Comparison of ENCODE assay signal across 1 cellular context in the genomic region with DNA sequence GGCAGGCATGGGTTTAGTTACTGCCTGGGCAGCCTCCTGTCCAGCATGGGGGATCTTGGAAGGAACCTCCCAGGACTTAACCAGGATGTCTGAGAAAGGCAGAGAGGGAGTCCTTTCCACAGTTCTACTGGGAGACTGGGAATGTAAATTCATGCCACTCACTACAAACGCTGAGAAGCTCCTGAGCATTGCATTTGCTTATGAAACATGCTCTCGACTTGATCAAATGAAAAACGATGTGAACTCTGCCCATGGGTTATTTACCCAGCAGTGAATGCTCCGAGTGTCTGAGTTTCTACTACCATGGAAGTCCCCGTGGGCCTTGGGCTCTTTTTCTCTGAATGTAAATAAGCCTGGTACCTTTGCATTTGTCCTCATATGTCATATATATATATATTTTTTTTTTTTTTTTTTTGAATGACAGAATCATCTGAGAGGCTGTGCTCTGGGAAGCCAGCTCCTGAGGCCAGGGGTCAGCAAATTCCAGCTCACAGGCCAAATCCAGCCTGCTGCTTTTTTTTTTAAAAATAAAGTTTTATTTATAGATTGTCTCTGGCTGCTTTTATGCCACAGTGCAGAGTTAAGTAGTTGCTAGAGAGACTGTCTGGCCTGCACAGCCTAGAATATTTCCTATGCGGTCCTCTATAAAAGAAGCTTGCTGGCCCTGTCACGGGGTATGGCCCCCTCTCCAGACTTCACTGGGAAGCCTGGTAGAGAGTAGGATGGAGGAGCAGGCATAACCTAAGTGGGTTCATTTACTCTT.
TF ChIP-seq lines count a peak whose summit lies in the region.

No MANE protein-coding gene starts in this region.

TF ChIP-seq in HepG2, 621 proteins besides CTCF, POLR2A, EP300 and RAD21 (continued from another document and continues in another):
- TF ChIP-seq ELK4 (CRISPR knock-in tag; IDR thresholded peaks at IDR 0.05; ENCODE audit: borderline replicate concordance), result no peak
- no peak for TF ChIP-seq SNAPC2 (CRISPR knock-in tag; IDR thresholded peaks at IDR 0.05)
- TF ChIP-seq ZNF780A (CRISPR knock-in tag; IDR thresholded peaks at IDR 0.05), result no peak
- TF ChIP-seq HOXD1 (CRISPR knock-in tag; IDR thresholded peaks at IDR 0.05), result no peak
- TF ChIP-seq NR2F6 (IDR thresholded peaks at IDR 0.05), result peak; percentile 15; the same call in 1 of the 2 replicates
- 0 out of 2 replicates have a peak, but pooled peaks have one; percentile 8 for TF ChIP-seq NR2F6 (CRISPR knock-in tag; IDR thresholded peaks at IDR 0.05)
- peak; percentile 73 for TF ChIP-seq RXRB (CRISPR knock-in tag; IDR thresholded peaks at IDR 0.05; ENCODE audit: borderline replicate concordance)
- TF ChIP-seq ZNF644 (CRISPR knock-in tag; IDR thresholded peaks at IDR 0.05; ENCODE audit: low read depth), result peak; percentile 77; the same call in 1 of the 2 replicates
- TF ChIP-seq, protein P1, sequence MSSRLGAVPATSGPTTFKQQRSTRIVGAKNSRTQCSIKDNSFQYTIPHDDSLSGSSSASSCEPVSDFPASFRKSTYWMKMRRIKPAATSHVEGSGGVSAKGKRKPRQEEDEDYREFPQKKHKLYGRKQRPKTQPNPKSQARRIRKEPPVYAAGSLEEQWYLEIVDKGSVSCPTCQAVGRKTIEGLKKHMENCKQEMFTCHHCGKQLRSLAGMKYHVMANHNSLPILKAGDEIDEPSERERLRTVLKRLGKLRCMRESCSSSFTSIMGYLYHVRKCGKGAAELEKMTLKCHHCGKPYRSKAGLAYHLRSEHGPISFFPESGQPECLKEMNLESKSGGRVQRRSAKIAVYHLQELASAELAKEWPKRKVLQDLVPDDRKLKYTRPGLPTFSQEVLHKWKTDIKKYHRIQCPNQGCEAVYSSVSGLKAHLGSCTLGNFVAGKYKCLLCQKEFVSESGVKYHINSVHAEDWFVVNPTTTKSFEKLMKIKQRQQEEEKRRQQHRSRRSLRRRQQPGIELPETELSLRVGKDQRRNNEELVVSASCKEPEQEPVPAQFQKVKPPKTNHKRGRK (CRISPR knock-in tag; IDR thresholded peaks at IDR 0.05), result no peak
- TF ChIP-seq, protein P2, sequence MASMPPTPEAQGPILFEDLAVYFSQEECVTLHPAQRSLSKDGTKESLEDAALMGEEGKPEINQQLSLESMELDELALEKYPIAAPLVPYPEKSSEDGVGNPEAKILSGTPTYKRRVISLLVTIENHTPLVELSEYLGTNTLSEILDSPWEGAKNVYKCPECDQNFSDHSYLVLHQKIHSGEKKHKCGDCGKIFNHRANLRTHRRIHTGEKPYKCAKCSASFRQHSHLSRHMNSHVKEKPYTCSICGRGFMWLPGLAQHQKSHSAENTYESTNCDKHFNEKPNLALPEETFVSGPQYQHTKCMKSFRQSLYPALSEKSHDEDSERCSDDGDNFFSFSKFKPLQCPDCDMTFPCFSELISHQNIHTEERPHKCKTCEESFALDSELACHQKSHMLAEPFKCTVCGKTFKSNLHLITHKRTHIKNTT (CRISPR knock-in tag; IDR thresholded peaks at IDR 0.05), result no peak
- TF ChIP-seq ISL2 (CRISPR knock-in tag; IDR thresholded peaks at IDR 0.05), result peak; percentile 72; the same call in 1 of the 2 replicates
- TF ChIP-seq, protein P3, sequence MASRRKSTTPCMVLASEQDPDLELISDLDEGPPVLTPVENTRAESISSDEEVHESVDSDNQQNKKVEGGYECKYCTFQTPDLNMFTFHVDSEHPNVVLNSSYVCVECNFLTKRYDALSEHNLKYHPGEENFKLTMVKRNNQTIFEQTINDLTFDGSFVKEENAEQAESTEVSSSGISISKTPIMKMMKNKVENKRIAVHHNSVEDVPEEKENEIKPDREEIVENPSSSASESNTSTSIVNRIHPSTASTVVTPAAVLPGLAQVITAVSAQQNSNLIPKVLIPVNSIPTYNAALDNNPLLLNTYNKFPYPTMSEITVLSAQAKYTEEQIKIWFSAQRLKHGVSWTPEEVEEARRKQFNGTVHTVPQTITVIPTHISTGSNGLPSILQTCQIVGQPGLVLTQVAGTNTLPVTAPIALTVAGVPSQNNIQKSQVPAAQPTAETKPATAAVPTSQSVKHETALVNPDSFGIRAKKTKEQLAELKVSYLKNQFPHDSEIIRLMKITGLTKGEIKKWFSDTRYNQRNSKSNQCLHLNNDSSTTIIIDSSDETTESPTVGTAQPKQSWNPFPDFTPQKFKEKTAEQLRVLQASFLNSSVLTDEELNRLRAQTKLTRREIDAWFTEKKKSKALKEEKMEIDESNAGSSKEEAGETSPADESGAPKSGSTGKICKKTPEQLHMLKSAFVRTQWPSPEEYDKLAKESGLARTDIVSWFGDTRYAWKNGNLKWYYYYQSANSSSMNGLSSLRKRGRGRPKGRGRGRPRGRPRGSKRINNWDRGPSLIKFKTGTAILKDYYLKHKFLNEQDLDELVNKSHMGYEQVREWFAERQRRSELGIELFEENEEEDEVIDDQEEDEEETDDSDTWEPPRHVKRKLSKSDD (CRISPR knock-in tag; IDR thresholded peaks at IDR 0.05; ENCODE audit: low read depth), result no peak
- no peak for TF ChIP-seq SIX4 (CRISPR knock-in tag; IDR thresholded peaks at IDR 0.05)
- TF ChIP-seq PHF21A (CRISPR knock-in tag; IDR thresholded peaks at IDR 0.05), result no peak
- no peak for TF ChIP-seq MBNL3 (CRISPR knock-in tag; conservative IDR thresholded peaks at IDR 0.05)
- no peak for TF ChIP-seq ZNF318 (CRISPR knock-in tag; IDR thresholded peaks at IDR 0.05)
- peak; percentile 43 for TF ChIP-seq ASH2L (IDR thresholded peaks at IDR 0.05; ENCODE audit: insufficient read length, low read depth, low read length)
- TF ChIP-seq THAP9 (CRISPR knock-in tag; IDR thresholded peaks at IDR 0.05; ENCODE audit: borderline replicate concordance), result no peak
- TF ChIP-seq, protein P4, sequence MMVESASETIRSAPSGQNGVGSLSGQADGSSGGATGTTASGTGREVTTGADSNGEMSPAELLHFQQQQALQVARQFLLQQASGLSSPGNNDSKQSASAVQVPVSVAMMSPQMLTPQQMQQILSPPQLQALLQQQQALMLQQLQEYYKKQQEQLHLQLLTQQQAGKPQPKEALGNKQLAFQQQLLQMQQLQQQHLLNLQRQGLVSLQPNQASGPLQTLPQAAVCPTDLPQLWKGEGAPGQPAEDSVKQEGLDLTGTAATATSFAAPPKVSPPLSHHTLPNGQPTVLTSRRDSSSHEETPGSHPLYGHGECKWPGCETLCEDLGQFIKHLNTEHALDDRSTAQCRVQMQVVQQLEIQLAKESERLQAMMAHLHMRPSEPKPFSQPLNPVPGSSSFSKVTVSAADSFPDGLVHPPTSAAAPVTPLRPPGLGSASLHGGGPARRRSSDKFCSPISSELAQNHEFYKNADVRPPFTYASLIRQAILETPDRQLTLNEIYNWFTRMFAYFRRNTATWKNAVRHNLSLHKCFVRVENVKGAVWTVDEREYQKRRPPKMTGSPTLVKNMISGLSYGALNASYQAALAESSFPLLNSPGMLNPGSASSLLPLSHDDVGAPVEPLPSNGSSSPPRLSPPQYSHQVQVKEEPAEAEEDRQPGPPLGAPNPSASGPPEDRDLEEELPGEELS (CRISPR knock-in tag; IDR thresholded peaks at IDR 0.05), result peak; percentile 56
- peak; percentile 66; the same call in 1 of the 2 replicates for TF ChIP-seq FOXK1 (CRISPR knock-in tag; IDR thresholded peaks at IDR 0.05; ENCODE audit: borderline replicate concordance, low read depth)
- no peak for TF ChIP-seq IKZF1 (IDR thresholded peaks at IDR 0.05)
- TF ChIP-seq ZKSCAN8 (CRISPR knock-in tag; IDR thresholded peaks at IDR 0.05; ENCODE audit: borderline replicate concordance), result peak; percentile 56; the same call in 1 of the 2 replicates
- no peak for TF ChIP-seq ZNF205 (CRISPR knock-in tag; IDR thresholded peaks at IDR 0.05)
- TF ChIP-seq, protein P5, sequence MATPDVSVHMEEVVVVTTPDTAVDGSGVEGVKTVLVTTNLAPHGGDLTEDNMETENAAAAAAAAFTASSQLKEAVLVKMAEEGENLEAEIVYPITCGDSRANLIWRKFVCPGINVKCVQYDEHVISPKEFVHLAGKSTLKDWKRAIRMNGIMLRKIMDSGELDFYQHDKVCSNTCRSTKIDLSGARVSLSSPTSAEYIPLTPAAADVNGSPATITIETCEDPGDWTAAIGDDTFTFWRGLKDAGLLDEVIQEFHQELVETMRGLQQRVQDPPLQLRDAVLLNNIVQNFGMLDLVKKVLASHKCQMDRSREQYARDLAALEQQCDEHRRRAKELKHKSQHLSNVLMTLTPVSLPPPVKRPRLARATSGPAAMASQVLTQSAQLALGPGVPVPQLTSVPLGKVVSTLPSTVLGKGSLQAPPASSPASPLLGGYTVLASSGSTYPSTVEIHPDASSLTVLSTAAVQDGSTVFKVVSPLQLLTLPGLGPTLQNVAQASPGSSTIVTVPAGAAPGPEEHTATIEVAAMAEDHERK (CRISPR knock-in tag; IDR thresholded peaks at IDR 0.05; ENCODE audit: low read depth), result no peak
- TF ChIP-seq LBX2 (CRISPR knock-in tag; IDR thresholded peaks at IDR 0.05; ENCODE audit: borderline replicate concordance), result no peak
